Comparison of ENCODE assay signal across 18 cellular contexts in the genomic region with DNA sequence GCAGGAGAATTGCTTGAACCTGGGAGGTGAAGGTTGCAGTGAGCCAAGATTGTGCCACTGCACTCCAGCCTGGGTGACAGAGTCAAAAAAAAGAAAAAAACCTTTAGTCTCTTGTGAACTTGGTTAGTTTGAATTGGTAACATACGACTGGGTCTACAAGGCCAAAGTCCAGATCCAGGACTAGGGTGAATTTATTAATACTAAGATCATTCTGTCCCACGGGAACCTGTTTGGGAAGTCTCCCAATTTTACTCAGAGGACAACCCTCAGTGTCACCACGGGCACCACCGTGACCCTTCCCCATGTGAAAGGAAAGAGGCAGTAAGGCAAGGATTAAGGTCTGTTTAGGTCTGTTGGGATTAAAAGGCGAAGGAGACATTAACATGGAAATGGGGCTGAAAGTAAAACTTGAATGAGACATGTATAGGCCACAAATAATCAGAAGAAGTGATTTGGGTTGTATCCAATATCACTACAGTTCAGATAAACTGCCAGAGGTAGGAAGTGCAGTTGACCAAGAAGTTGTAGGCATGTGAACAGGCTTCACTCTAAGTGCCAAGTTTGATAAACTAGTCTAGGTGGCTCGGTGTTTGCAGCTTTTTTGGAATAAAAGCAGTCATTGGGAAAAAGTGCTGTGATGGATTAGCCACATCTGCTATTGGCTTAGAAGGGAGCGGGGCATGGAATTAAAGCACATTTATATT. TPM values are rescaled to one million over a fixed set of nuclear protein-coding genes. Genes with fewer than 3 reads are reported as not detected.
DNase-seq lines count a peak whose midpoint lies in the region; ATAC-seq and TF ChIP-seq lines count a peak whose summit lies in the region.
"Had no signal": no experiment of that assay in that cellular context is flagged by ENCODE, and none has a peak within 500 bp of the region (broad histone marks: within the 10 kb centered on the region; RNA-seq: fewer than 3 reads in every experiment).

No MANE protein-coding gene starts in this region.

- H3K27ac ChIP-seq in osteoblast (ENCODE audit: low read depth, low read length), result peak overlapping the region; percentile 20
- H3K27ac ChIP-seq: GM23248, SJCRH30 had no signal

- H3K9me3 ChIP-seq in osteoblast (ENCODE audit: low read depth, low read length), result no peaks in the 10 kb centered on the region
- H3K9me3 ChIP-seq: SJCRH30 had no signal

- H3K27ac Mint-ChIP-seq in Calu3 (ENCODE audit: unreplicated experiment) (peak overlapping the region; percentile 56), HFFc6 (peak overlapping the region; percentile 68), chondrocyte (ENCODE audit: unreplicated experiment) (peak overlapping the region; percentile 50)

- no peak overlapping the region for H2AFZ ChIP-seq in osteoblast (ENCODE audit: low read length)
- H2AFZ ChIP-seq: GM23248 had no signal

- H3K4me3 Mint-ChIP-seq in Calu3 (ENCODE audit: low read depth, unreplicated experiment) (no peak overlapping the region), HFFc6 (no peak overlapping the region), chondrocyte (ENCODE audit: unreplicated experiment) (no peak overlapping the region)
- H3K4me3 Mint-ChIP-seq: CD4-positive, alpha-beta memory T cell had no signal

- H3K27me3 Mint-ChIP-seq in Calu3 (ENCODE audit: unreplicated experiment) (no peaks in the 10 kb centered on the region), HFFc6 (ENCODE audit: insufficient read depth) (peaks cover 8% of the 10 kb centered on the region; the same call in 1 of the 2 replicates), chondrocyte (ENCODE audit: low read depth) (no peaks in the 10 kb centered on the region)
- H3K27me3 Mint-ChIP-seq: CD4-positive, alpha-beta memory T cell had no signal

- DNase-seq in Calu3 (no peak), HFFc6 (no peak), chondrocyte (ENCODE audit: low spot score) (no peak), osteoblast (ENCODE audit: insufficient read length, low spot score, missing footprints) (peak; percentile 22), NCI-H1930 (lab: John Stamatoyannopoulos, UW) (no peak), 8988T (no peak)
- DNase-seq: CD4-positive, alpha-beta memory T cell; DMS79 treated with DMSO at 0.1 percent for 48 hours; GM23248; Kasumi-1; NCI-H1105; NCI-H2029; NCI-H2171; NCI-H446 treated with DMSO at 0.1 percent for 48 hours; NK-92 treated with Interleukin-12 subunit alpha and Interleukin-12 subunit beta, amount 100 ng/mL, for 24 hours; SJCRH30 had no signal

- CTCF ChIA-PET in Calu3 (lab: Charles Lee), result no interaction called here

- no TSS peak for BruUV-seq in Calu3 (replicated peaks; lab: Mats Ljungman, UMichigan)

- H3K27me3 ChIP-seq in osteoblast (ENCODE audit: insufficient read depth, low read length), result no peaks in the 10 kb centered on the region
- H3K27me3 ChIP-seq: SJCRH30 had no signal

- H3K4me3 ChIP-seq in osteoblast (ENCODE audit: insufficient read depth, low read length), result no peak overlapping the region
- H3K4me3 ChIP-seq: GM23248, SJCRH30 had no signal

- peaks cover 3% of the 10 kb centered on the region for H3K4me1 ChIP-seq in osteoblast (ENCODE audit: insufficient read depth, low read length)
- H3K4me1 ChIP-seq: SJCRH30 had no signal

- peaks cover 83% of the 10 kb centered on the region for H3K79me2 ChIP-seq in osteoblast (ENCODE audit: insufficient read depth, low read length)

- H3K36me3 Mint-ChIP-seq in Calu3 (ENCODE audit: insufficient read depth, unreplicated experiment) (peaks cover 92% of the 10 kb centered on the region), HFFc6 (ENCODE audit: low read depth) (peaks cover 66% of the 10 kb centered on the region), chondrocyte (ENCODE audit: low read depth) (peaks cover 41% of the 10 kb centered on the region)
- H3K36me3 Mint-ChIP-seq: CD4-positive, alpha-beta memory T cell had no signal

- TF ChIP-seq CTCF in Calu3 (IDR thresholded peaks at IDR 0.05; ENCODE audit: unreplicated experiment), result no peak
- no peak for TF ChIP-seq CTCF in HFFc6 (IDR thresholded peaks at IDR 0.05)
- no peak for TF ChIP-seq CTCF in chondrocyte (IDR thresholded peaks at IDR 0.05)
- TF ChIP-seq CTCF in osteoblast (IDR thresholded peaks at IDR 0.05; ENCODE audit: extremely low read depth, low read depth, low read length), result no peak

- no peak for ATAC-seq in HG02884 (IDR thresholded peaks at IDR 0.05; ENCODE audit: unreplicated experiment)
- ATAC-seq in HG03342 (IDR thresholded peaks at IDR 0.05; ENCODE audit: unreplicated experiment), result no peak

- peaks cover 43% of the 10 kb centered on the region for H3K4me1 Mint-ChIP-seq in Calu3 (ENCODE audit: low read depth, unreplicated experiment)
- peaks cover 45% of the 10 kb centered on the region for H3K4me1 Mint-ChIP-seq in HFFc6 (ENCODE audit: low read depth)
- H3K4me1 Mint-ChIP-seq in chondrocyte (ENCODE audit: low read depth), result peaks cover 38% of the 10 kb centered on the region

- intact Hi-C loops in Calu3 (cut with micrococcal nuclease; ENCODE audit: unreplicated experiment), result no loop called here

- H3K36me3 ChIP-seq in osteoblast (ENCODE audit: insufficient read depth, low read length), result peaks cover 82% of the 10 kb centered on the region
- H3K36me3 ChIP-seq: SJCRH30 had no signal

- no peaks in the 10 kb centered on the region for H3K9me3 Mint-ChIP-seq in Calu3 (ENCODE audit: low read depth, unreplicated experiment)
- H3K9me3 Mint-ChIP-seq in HFFc6, result no peaks in the 10 kb centered on the region
- H3K9me3 Mint-ChIP-seq in chondrocyte (ENCODE audit: low read depth), result no peaks in the 10 kb centered on the region
- H3K9me3 Mint-ChIP-seq: CD4-positive, alpha-beta memory T cell had no signal

- H3K4me2 ChIP-seq in osteoblast (ENCODE audit: insufficient read depth, low read length), result no peak overlapping the region

- no peaks in the 10 kb centered on the region for H4K20me1 ChIP-seq in osteoblast (ENCODE audit: insufficient read depth, low read length)

RNA-seq across cellular contexts. Expression of a gene that starts 30.7 kb away (rescaled TPM):
- total RNA-seq in Calu3 (2022), result 468 and 474 TPM in 2 replicates
- total RNA-seq in HFFc6 (2021; fragmentation: NEBNext Ultra II Directional; extraction: Animal tissue kit (Norgen Biotek cat#: 25700)), result 100 to 1,000 TPM; 401 to 553 (median 530) TPM
- total RNA-seq in chondrocyte, result 291 to 526 TPM (median 524 TPM) in 3 replicates
- total RNA-seq in osteoblast, result 352 and 379 TPM in 2 replicates

RNA-seq across cellular contexts. Expression of a gene that starts 45.0 kb away (rescaled TPM):
- total RNA-seq in Calu3 (2022), result 46.9 and 52.2 TPM in 2 replicates
- total RNA-seq in HFFc6 (2021; fragmentation: NEBNext Ultra II Directional; extraction: Animal tissue kit (Norgen Biotek cat#: 25700)), result 10 to 100 TPM; 21.6 to 55.3 (median 48.1) TPM
- total RNA-seq in chondrocyte, result 7.5 to 9.3 TPM (median 8.4 TPM) in 3 replicates
- 4.7 TPM in 2 replicates for total RNA-seq in osteoblast
